ENCODE assay signal across 30 cellular contexts in genomic region chr7:1641661-1642260, GRCh38. TPM values are rescaled to one million over a fixed set of nuclear protein-coding genes. Genes with fewer than 3 reads are reported as not detected.
"Had no signal": no experiment of that assay in that cellular context is flagged by ENCODE, and none has a peak within 500 bp of the region (broad histone marks: within the 10 kb centered on the region; RNA-seq: fewer than 3 reads in every experiment).

No MANE protein-coding gene starts in this region.

- H3K36me3 ChIP-seq: breast epithelium, gastroesophageal sphincter, left lung, right atrium auricular region, stomach, thyroid gland had no signal

- H3K27me3 ChIP-seq: right atrium auricular region, thyroid gland had no signal

- DNase-seq: activated CD4-positive, alpha-beta T cell treated with anti-CD3 and anti-CD28 coated beads, Interleukin-2, amount 10 ng/mL, durations not matched to agents 7 days and 5 days; activated CD4-positive, CD25-positive, alpha-beta regulatory T cell treated with anti-CD3 and anti-CD28 coated beads, Interleukin-2, amount 50 U/mL, for 72 hours; activated CD8-positive, alpha-beta memory T cell treated with anti-CD3 and anti-CD28 coated beads, Interleukin-2, amount 10 ng/mL, durations not matched to agents 7 days and 5 days; activated CD8-positive, alpha-beta T cell treated with anti-CD3 and anti-CD28 coated beads, Interleukin-2, amount 10 ng/mL, durations not matched to agents 7 days and 5 days; activated naive CD8-positive, alpha-beta T cell treated with anti-CD3 and anti-CD28 coated beads, Interleukin-2, amount 50 U/mL, for 24 hours; activated T-cell treated with anti-CD3 and anti-CD28 coated beads, Interleukin-2, amount 50 U/mL, for 48 hours; amygdala; central memory CD4-positive, alpha-beta T cell; head of caudate nucleus; hypothalamus; immature natural killer cell; kidney glomerular epithelial cell; occipital lobe; stimulated activated CD4-positive, alpha-beta T cell treated with anti-CD3 and anti-CD28 coated beads, Interleukin-1b, Interleukin-23, amount 100 ng/mL, for 48 hours; stimulated activated CD4-positive, alpha-beta T cell treated with anti-CD3 and anti-CD28 coated beads, Interleukin-4, amount 100 ng/mL, for 4 hours; stimulated activated CD8-positive, alpha-beta memory T cell treated with anti-CD3 and anti-CD28 coated beads, Interleukin-4, amount 100 ng/mL, for 48 hours; stomach; T-helper 17 cell; T1000; thyroid gland had no signal

- H3K9me3 ChIP-seq: thyroid gland had no signal

- H3K27ac ChIP-seq: breast epithelium, gastroesophageal sphincter, left lung, right atrium auricular region, stomach, thyroid gland had no signal

- H3K4me2 ChIP-seq: smooth muscle cell had no signal

- FAIRE-seq: endothelial cell of umbilical vein had no signal

- ATAC-seq: activated CD8-positive, alpha-beta memory T cell treated with anti-CD3 and anti-CD28 coated beads, Interleukin-2, amount 10 ng/mL, durations not matched to agents 7 days and 5 days; activated CD8-positive, alpha-beta T cell treated with anti-CD3 and anti-CD28 coated beads, Interleukin-2, amount 10 ng/mL, durations not matched to agents 7 days and 5 days; activated naive CD8-positive, alpha-beta T cell treated with anti-CD3 and anti-CD28 coated beads, Interleukin-2, amount 50 U/mL, for 24 hours; gastroesophageal sphincter; left lung; mucosa of descending colon; stimulated activated memory B cell treated with anti-CD40 and anti-IgM and Interleukin-4, amounts not matched to agents 10 μg/mL and 1 μg/mL and 100 μg/mL, for 72 hours; T-helper 17 cell had no signal

- H3K4me3 ChIP-seq: breast epithelium, gastroesophageal sphincter, left lung, mucosa of descending colon, right atrium auricular region, smooth muscle cell, stomach, thyroid gland had no signal

- H3K4me1 ChIP-seq: breast epithelium, gastroesophageal sphincter, left lung, stomach, thyroid gland had no signal

RNA-seq across cellular contexts. Expression of gene ELFN1, which starts 28.3 kb away (rescaled TPM):
- total RNA-seq: activated CD8-positive, alpha-beta memory T cell treated with anti-CD3 and anti-CD28 coated beads, Interleukin-2, amount 10 ng/mL, durations not matched to agents 7 days and 5 days; activated CD8-positive, alpha-beta T cell treated with anti-CD3 and anti-CD28 coated beads, Interleukin-2, amount 10 ng/mL, durations not matched to agents 7 days and 5 days; activated T-helper 2 cell treated with anti-CD3 and anti-CD28 coated beads, Interferon-gamma antibody, Interleukin-2, Interleukin-4, amounts not matched to agents 10 μg/mL and 5 μg/mL and 100 μg/mL, durations not matched to agents 14 hours and 24 hours and 36 hours; myocyte; T-helper 17 cell had no signal
